ENCODE assay signal across 8 cellular contexts in the genomic region with DNA sequence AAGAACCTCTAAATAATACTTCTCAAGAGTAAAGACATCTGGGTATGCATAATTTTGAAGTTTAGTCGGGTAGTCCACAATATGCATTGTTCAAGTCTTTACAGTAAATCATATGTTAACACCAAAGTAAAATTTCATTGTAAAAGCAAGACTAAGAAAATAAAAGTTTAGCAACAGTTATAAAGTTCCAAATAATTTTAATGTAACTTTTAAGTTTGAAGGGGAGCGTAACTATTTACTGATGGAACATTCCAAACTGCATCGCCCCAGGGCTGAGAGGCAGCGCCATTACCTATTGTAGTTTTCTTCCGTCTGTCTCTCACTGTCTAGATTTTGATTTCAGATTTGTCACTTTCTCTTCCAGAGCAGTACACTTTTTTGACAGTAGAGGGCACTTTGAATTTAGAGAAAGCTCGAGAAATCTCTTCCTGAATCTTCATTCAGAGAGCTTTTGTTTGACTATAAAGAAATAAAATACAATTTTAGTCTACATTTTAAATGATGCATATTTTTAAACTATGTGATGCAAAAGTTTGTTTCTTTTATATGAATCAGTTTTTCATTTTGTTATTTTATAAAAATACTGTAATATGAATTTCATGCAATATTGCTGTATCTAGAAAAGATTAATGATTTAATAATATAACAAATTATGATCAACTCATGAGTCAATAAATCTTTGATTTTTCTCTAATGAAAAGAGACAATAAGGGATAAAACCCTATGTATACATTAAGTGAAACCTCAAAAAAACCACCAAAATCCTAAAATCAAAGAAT.
DNase-seq lines count a peak whose midpoint lies in the region; TF ChIP-seq lines count a peak whose summit lies in the region.

No MANE protein-coding gene starts in this region.

- no peak for TF ChIP-seq POLR2A in esophagus squamous epithelium (IDR thresholded peaks at IDR 0.05)

- H3K36me3 ChIP-seq in esophagus squamous epithelium, result no peaks in the 10 kb centered on the region

- H3K27me3 ChIP-seq in esophagus squamous epithelium, result no peaks in the 10 kb centered on the region

- whole genome bisulfite sequencing in esophagus squamous epithelium, 2 donors, result 2 to 9% methylated on average over 6 of the region's 6 CpGs

- H3K4me1 ChIP-seq in esophagus squamous epithelium, result peaks cover 0 to 11% (median 7%) of the 10 kb centered on the region in 3 donors

- no peak overlapping the region for H3K4me3 ChIP-seq in esophagus squamous epithelium

- H3K27ac ChIP-seq in esophagus squamous epithelium, result no peak overlapping the region

- peak; percentile 72 for DNase-seq in NCI-H510A treated with DMSO at 0.1 percent for 48 hours (lab: John Stamatoyannopoulos, UW)
- no peak for DNase-seq in NCI-H510A (lab: John Stamatoyannopoulos, UW)
- peak; percentile 63 for DNase-seq in HCEC 1CT
- peak; percentile 58 for DNase-seq in LoVo (ENCODE audit: low spot score)
- DNase-seq in RPMI7951 (ENCODE audit: low read depth), result peak; percentile 71
- DNase-seq in esophagus squamous epithelium (lab: John Stamatoyannopoulos, UW), result no peak
- peak; percentile 84 for DNase-seq in pons (ENCODE audit: low spot score)
- no peak for DNase-seq in stimulated activated naive CD4-positive, alpha-beta T cell treated with Interleukin-2 at 50 U/mL for 16 hours (lab: John Stamatoyannopoulos, UW)

- TF ChIP-seq CTCF in esophagus squamous epithelium (IDR thresholded peaks at IDR 0.05), result peak; percentile 25 to 74 (median 64)

- H3K9me3 ChIP-seq in esophagus squamous epithelium, result no peaks in the 10 kb centered on the region

- intact Hi-C loops in esophagus squamous epithelium (cut with DNase I), result no loop called here

Comparison
In these comparisons a context has a peak if more than half of its experiments do, and no peak if none do; other contexts are left out.
1. DNase-seq: peak in NCI-H510A treated with DMSO at 0.1 percent for 48 hours (single experiment), HCEC 1CT (single experiment), LoVo (single experiment), RPMI7951 (single experiment) and pons (single experiment); none in NCI-H510A (single experiment), esophagus squamous epithelium (single experiment) and stimulated activated naive CD4-positive, alpha-beta T cell treated with Interleukin-2 at 50 U/mL for 16 hours (single experiment).